ENCODE assay signal across 18 cellular contexts in the genomic region with DNA sequence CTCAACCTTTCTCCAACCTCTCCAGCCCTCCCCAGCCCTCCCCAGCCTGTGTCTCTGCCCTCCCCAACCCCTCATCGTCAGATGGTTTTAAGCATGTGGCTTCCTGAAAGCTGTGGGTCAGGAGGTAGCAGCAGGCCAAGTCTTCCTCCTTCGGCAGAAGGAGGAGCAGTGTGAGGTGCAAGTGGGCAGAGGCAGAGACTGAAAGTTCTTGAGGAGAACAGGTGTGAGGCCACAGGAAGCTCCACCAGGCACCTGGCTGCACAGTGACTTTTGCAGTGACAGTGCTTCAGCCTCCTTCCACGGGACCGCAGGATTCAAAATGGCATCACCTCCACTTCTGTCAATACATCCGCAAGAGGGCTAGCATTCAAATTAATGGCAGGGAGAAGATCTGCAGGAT.
DNase-seq lines count a peak whose midpoint lies in the region; ATAC-seq and TF ChIP-seq lines count a peak whose summit lies in the region.
"Had no signal": no experiment of that assay in that cellular context is flagged by ENCODE, and none has a peak within 500 bp of the region (broad histone marks: within the 10 kb centered on the region; RNA-seq: fewer than 3 reads in every experiment).

No MANE protein-coding gene starts in this region.

- H3K27me3 ChIP-seq in neuronal stem cell (ENCODE audit: control insufficient read depth in 3 of 3, insufficient read depth in 3 of 3, low read depth in 1 of 3, low read length in 3 of 3) (peaks cover 0 to 3% (median 0%) of the 10 kb centered on the region in 3 experiments), stomach (peaks cover 0 to 22% (median 3%) of the 10 kb centered on the region in 3 donors)
- H3K27me3 ChIP-seq: BLaER1, sigmoid colon had no signal

- H3K23ac ChIP-seq in neuronal stem cell (ENCODE audit: low read depth, low read length, poor library complexity) = no peak overlapping the region

- peak overlapping the region; percentile 47 for H3K27ac Mint-ChIP-seq in activated T-cell treated with anti-CD3 and anti-CD28 coated beads, Interleukin-2, amount 50 U/mL, for 24 hours
- H3K27ac Mint-ChIP-seq: dendritic cell treated with granulocyte-macrophage colony-stimulating factor and Interleukin-4, amounts not matched to agents 40 ng/mL and 50 ng/mL, for 4 days; memory B cell; natural killer cell treated with Interleukin-12 subunit alpha and Interleukin-12 subunit beta and Interleukin-15 and Interleukin-18, amount 100 ng/mL, for 72 hours had no signal

- H2BK120ac ChIP-seq in neuronal stem cell (ENCODE audit: low read depth, low read length) = no peak overlapping the region

- peaks cover 0 to 19% of the 10 kb centered on the region in 2 donors for H3K4me1 ChIP-seq in neuronal stem cell (ENCODE audit: control insufficient read depth in 2 of 2, insufficient read depth in 1 of 2, low read depth in 1 of 2, low read length in 2 of 2)
- no peaks in the 10 kb centered on the region for H3K4me1 ChIP-seq in stomach
- H3K4me1 ChIP-seq: A549, sigmoid colon had no signal

- no peaks in the 10 kb centered on the region for H3K79me1 ChIP-seq in neuronal stem cell (ENCODE audit: low read depth, low read length)

- H3K4ac ChIP-seq in neuronal stem cell (ENCODE audit: low read length) = no peak overlapping the region

- DNase-seq in activated T-cell treated with anti-CD3 and anti-CD28 coated beads, Interleukin-2, amount 50 U/mL, for 24 hours = no peak
- no peak for DNase-seq in activated T-cell treated with anti-CD3 and anti-CD28 coated beads for 4 hours
- peak; percentile 62 for DNase-seq in activated CD8-positive, alpha-beta memory T cell treated with anti-CD3 and anti-CD28 coated beads, Interleukin-2, amount 50 U/mL, for 48 hours
- no peak for DNase-seq in neuronal stem cell (ENCODE audit: low spot score)
- no peak for DNase-seq in HuH-7.5 (ENCODE audit: low spot score)
- no peak for DNase-seq in stomach
- DNase-seq: kidney, NCI-H1417 treated with DMSO at 0.1 percent for 48 hours, NCI-H524 treated with DMSO at 0.1 percent for 48 hours, SHP77, sigmoid colon had no signal

- peaks cover 17% of the 10 kb centered on the region for H3K27me3 Mint-ChIP-seq in activated T-cell treated with anti-CD3 and anti-CD28 coated beads, Interleukin-2, amount 50 U/mL, for 24 hours
- H3K27me3 Mint-ChIP-seq: dendritic cell treated with granulocyte-macrophage colony-stimulating factor and Interleukin-4, amounts not matched to agents 40 ng/mL and 50 ng/mL, for 4 days had no signal

- no peaks in the 10 kb centered on the region for H3K36me3 Mint-ChIP-seq in activated T-cell treated with anti-CD3 and anti-CD28 coated beads, Interleukin-2, amount 50 U/mL, for 24 hours (ENCODE audit: low read depth)
- H3K36me3 Mint-ChIP-seq: memory B cell; natural killer cell treated with Interleukin-12 subunit alpha and Interleukin-12 subunit beta and Interleukin-15 and Interleukin-18, amount 100 ng/mL, for 72 hours had no signal

- no peak overlapping the region for H2BK5ac ChIP-seq in neuronal stem cell (ENCODE audit: low read length)

- H3K9me3 ChIP-seq in KOPT-K1 (ENCODE audit: insufficient read depth, low read length, poor library complexity, severe bottlenecking) = no peaks in the 10 kb centered on the region
- no peaks in the 10 kb centered on the region for H3K9me3 ChIP-seq in neuronal stem cell (replicated peaks in 1 of 2; ENCODE audit: control insufficient read depth in 2 of 2, insufficient read depth in 1 of 2, low read depth in 1 of 2, low read length in 2 of 2)
- no peaks in the 10 kb centered on the region for H3K9me3 ChIP-seq in stomach
- H3K9me3 ChIP-seq: A549, BLaER1, sigmoid colon had no signal

- peak overlapping the region; percentile 76 for H3K18ac ChIP-seq in neuronal stem cell (ENCODE audit: low read length)

- H3K14ac ChIP-seq in neuronal stem cell (ENCODE audit: low read length) = no peak overlapping the region

- H3K36me3 ChIP-seq in KOPT-K1 (ENCODE audit: insufficient read depth, low read length) = no peaks in the 10 kb centered on the region
- H3K36me3 ChIP-seq in neuronal stem cell (replicated peaks in 1 of 2; ENCODE audit: control insufficient read depth in 2 of 2, insufficient read depth in 2 of 2, low read length in 2 of 2) = no peaks in the 10 kb centered on the region
- no peaks in the 10 kb centered on the region for H3K36me3 ChIP-seq in stomach
- H3K36me3 ChIP-seq: BLaER1, sigmoid colon had no signal

- intact Hi-C loops in stomach (cut with DNase I; ENCODE audit: low total_unique reads) = no loop called here

- no peak for TF ChIP-seq CTCF in stomach (IDR thresholded peaks at IDR 0.05)

- H4K8ac ChIP-seq in neuronal stem cell (ENCODE audit: low read depth, low read length) = no peak overlapping the region

- H3K4me2 ChIP-seq in neuronal stem cell (ENCODE audit: insufficient read depth, low read length, poor library complexity, severe bottlenecking) = no peak overlapping the region
- H3K4me2 ChIP-seq: A549, BLaER1 had no signal

- TF ChIP-seq EP300 in stomach (IDR thresholded peaks at IDR 0.05) = no peak

- H3K4me1 Mint-ChIP-seq in activated T-cell treated with anti-CD3 and anti-CD28 coated beads, Interleukin-2, amount 50 U/mL, for 24 hours (ENCODE audit: low read depth) = peaks cover 41% of the 10 kb centered on the region
- H3K4me1 Mint-ChIP-seq: memory B cell had no signal

- H2AK5ac ChIP-seq in neuronal stem cell (ENCODE audit: low read depth, low read length) = no peak overlapping the region

- no CpG with 5 or more reads among the region's 5 CpGs for WGBS in neuronal stem cell (ENCODE audit: extremely low coverage in 2 of 2, insufficient read length in 2 of 2, insufficient replicate concordance in 1 of 2), 2 donors
- WGBS in stomach, 5 donors = 71 to 85% (median 78%) methylated on average over 5 of the region's 5 CpGs

- H3K4me3 ChIP-seq in neuronal stem cell (ENCODE audit: low read length in 2 of 2) = no peak overlapping the region
- no peak overlapping the region for H3K4me3 ChIP-seq in stomach
- H3K4me3 ChIP-seq: A549, BLaER1, sigmoid colon had no signal

- ATAC-seq in HG03457 (IDR thresholded peaks at IDR 0.05; ENCODE audit: unreplicated experiment) = no peak
- ATAC-seq: A549; natural killer cell treated with Interleukin-12 subunit alpha and Interleukin-12 subunit beta and Interleukin-15 and Interleukin-18, amount 100 ng/mL, for 72 hours had no signal

- peak overlapping the region; percentile 52 for H2BK12ac ChIP-seq in neuronal stem cell (ENCODE audit: low read length)

- H3K27ac ChIP-seq in KOPT-K1 (ENCODE audit: low read depth, low read length, poor library complexity, severe bottlenecking) (peak overlapping the region; percentile 99), neuronal stem cell (replicated peaks; ENCODE audit: low read length) (no peak overlapping the region), stomach (no peak overlapping the region)
- H3K27ac ChIP-seq: A549, BLaER1, sigmoid colon had no signal

- peak overlapping the region; percentile 30 for H3K4me3 Mint-ChIP-seq in activated T-cell treated with anti-CD3 and anti-CD28 coated beads, Interleukin-2, amount 50 U/mL, for 24 hours
- H3K4me3 Mint-ChIP-seq: dendritic cell treated with granulocyte-macrophage colony-stimulating factor and Interleukin-4, amounts not matched to agents 40 ng/mL and 50 ng/mL, for 4 days; memory B cell; natural killer cell treated with Interleukin-12 subunit alpha and Interleukin-12 subunit beta and Interleukin-15 and Interleukin-18, amount 100 ng/mL, for 72 hours had no signal

- no peak for TF ChIP-seq POLR2A in stomach (IDR thresholded peaks at IDR 0.05)

- no peak overlapping the region for H2BK15ac ChIP-seq in neuronal stem cell (ENCODE audit: low read length)

- no peak overlapping the region for H4K91ac ChIP-seq in neuronal stem cell (ENCODE audit: low read depth, low read length, poor library complexity)

- H3K9ac ChIP-seq in neuronal stem cell (ENCODE audit: low read depth, low read length, poor library complexity) = no peak overlapping the region
- H3K9ac ChIP-seq: BLaER1 had no signal

- no peaks in the 10 kb centered on the region for H3K9me3 Mint-ChIP-seq in activated T-cell treated with anti-CD3 and anti-CD28 coated beads, Interleukin-2, amount 50 U/mL, for 24 hours
- H3K9me3 Mint-ChIP-seq: dendritic cell treated with granulocyte-macrophage colony-stimulating factor and Interleukin-4, amounts not matched to agents 40 ng/mL and 50 ng/mL, for 4 days; memory B cell; natural killer cell treated with Interleukin-12 subunit alpha and Interleukin-12 subunit beta and Interleukin-15 and Interleukin-18, amount 100 ng/mL, for 72 hours had no signal

- H2AFZ ChIP-seq in neuronal stem cell (ENCODE audit: low read length) = no peak overlapping the region
